ENCODE assay signal across 1 cellular context in the genomic region with DNA sequence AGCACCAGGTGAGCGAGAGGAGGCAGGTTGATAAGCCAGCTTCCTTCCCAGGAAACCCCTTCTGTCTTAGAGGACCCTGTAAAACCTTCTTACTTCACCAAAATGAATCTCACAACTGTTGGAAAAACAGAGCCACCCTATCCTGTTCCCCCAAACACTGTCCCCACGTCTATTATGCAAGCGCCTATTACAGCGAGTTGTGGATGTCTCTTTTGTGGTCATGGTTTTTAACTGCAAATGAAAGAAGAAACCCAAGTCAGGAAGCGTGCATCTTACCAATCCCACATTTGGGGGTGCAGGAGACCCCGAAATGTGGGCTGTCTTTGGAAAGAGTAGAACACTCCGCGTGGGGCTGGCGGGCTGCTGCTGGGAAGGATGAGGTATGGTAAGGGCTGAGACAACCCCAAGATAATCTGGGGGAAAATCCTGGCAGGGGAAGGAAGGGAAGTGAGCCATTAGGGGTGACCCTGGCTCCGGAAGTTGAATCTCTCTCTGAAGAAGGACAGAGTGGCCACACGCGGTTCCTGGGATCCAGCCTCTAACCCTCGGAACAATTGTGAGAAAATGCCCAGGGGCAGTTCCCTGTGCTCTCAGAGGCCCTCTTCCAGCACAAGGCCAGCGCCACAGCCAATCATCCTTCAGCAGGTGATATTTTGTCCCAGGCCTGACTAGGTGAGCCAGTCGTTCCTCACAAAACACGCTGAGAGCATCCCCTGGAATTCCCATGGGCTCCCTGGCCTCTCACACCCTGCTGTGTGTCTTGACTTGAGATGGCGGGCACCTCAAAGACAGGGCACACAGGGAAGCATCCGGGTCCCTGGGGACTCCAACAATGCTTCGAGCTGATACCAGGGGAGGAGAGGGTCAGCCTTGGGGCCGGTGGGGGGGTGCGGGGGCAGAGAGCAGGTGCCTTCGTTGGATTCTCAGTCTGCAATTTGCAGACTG.
TF ChIP-seq lines count a peak whose summit lies in the region.

No MANE protein-coding gene starts in this region.

TF ChIP-seq in K562, 482 proteins besides CTCF, POLR2A, EP300 and RAD21 (continued from another document and continues in another):
- TF ChIP-seq PBX2 (CRISPR knock-in tag; IDR thresholded peaks at IDR 0.05; ENCODE audit: low read depth) = 0 out of 2 replicates have a peak, but pooled peaks have one; percentile 7
- TF ChIP-seq PBX2 (tag; conservative IDR thresholded peaks at IDR 0.05; ENCODE audit: low read depth) = no peak
- no peak for TF ChIP-seq E2F6 (IDR thresholded peaks at IDR 0.05; ENCODE audit: borderline replicate concordance in 1 of 2, extremely low read depth in 1 of 2, insufficient read depth in 1 of 2, insufficient read length in 1 of 2, low read depth in 1 of 2, low read length in 1 of 2, poor library complexity in 1 of 2, severe bottlenecking in 1 of 2)
- no peak for TF ChIP-seq CHD1 (IDR thresholded peaks at IDR 0.05; ENCODE audit: low read length)
- TF ChIP-seq, protein P1, sequence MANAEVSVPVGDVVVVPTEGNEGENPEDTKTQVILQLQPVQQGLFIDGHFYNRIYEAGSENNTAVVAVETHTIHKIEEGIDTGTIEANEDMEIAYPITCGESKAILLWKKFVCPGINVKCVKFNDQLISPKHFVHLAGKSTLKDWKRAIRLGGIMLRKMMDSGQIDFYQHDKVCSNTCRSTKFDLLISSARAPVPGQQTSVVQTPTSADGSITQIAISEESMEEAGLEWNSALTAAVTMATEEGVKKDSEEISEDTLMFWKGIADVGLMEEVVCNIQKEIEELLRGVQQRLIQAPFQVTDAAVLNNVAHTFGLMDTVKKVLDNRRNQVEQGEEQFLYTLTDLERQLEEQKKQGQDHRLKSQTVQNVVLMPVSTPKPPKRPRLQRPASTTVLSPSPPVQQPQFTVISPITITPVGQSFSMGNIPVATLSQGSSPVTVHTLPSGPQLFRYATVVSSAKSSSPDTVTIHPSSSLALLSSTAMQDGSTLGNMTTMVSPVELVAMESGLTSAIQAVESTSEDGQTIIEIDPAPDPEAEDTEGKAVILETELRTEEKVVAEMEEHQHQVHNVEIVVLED (CRISPR knock-in tag; IDR thresholded peaks at IDR 0.05) = peak; percentile 29; the same call in 1 of the 2 replicates
- peak; percentile 3; the same call in 1 of the 2 replicates for TF ChIP-seq HIVEP1 (CRISPR knock-in tag; IDR thresholded peaks at IDR 0.05)
- TF ChIP-seq FOXJ3 (CRISPR knock-in tag; IDR thresholded peaks at IDR 0.05) = no peak
- TF ChIP-seq MEF2D (tag; conservative IDR thresholded peaks at IDR 0.05; ENCODE audit: low read depth) = 0 out of 2 replicates have a peak, but pooled peaks have one; percentile 11
- TF ChIP-seq GTF2E2 (tag; IDR thresholded peaks at IDR 0.05) = no peak
- peak; percentile 49; the same call in 1 of the 2 replicates for TF ChIP-seq SPI1 (IDR thresholded peaks at IDR 0.05; ENCODE audit: borderline replicate concordance, low read depth, low read length)
- no peak for TF ChIP-seq ARNT (IDR thresholded peaks at IDR 0.05)
- peak; percentile 79 for TF ChIP-seq E2F3 (CRISPR knock-in tag; IDR thresholded peaks at IDR 0.05)
- TF ChIP-seq ZNF589 (CRISPR knock-in tag; IDR thresholded peaks at IDR 0.05; ENCODE audit: low read depth) = 0 out of 2 replicates have a peak, but pooled peaks have one; percentile 73
- 0 out of 2 replicates have a peak, but pooled peaks have one; percentile 74 for TF ChIP-seq ZNF12 (CRISPR knock-in tag; IDR thresholded peaks at IDR 0.05)
- no peak for TF ChIP-seq SRSF1 (IDR thresholded peaks at IDR 0.05; ENCODE audit: low read depth, low read length)
- TF ChIP-seq, protein P2, sequence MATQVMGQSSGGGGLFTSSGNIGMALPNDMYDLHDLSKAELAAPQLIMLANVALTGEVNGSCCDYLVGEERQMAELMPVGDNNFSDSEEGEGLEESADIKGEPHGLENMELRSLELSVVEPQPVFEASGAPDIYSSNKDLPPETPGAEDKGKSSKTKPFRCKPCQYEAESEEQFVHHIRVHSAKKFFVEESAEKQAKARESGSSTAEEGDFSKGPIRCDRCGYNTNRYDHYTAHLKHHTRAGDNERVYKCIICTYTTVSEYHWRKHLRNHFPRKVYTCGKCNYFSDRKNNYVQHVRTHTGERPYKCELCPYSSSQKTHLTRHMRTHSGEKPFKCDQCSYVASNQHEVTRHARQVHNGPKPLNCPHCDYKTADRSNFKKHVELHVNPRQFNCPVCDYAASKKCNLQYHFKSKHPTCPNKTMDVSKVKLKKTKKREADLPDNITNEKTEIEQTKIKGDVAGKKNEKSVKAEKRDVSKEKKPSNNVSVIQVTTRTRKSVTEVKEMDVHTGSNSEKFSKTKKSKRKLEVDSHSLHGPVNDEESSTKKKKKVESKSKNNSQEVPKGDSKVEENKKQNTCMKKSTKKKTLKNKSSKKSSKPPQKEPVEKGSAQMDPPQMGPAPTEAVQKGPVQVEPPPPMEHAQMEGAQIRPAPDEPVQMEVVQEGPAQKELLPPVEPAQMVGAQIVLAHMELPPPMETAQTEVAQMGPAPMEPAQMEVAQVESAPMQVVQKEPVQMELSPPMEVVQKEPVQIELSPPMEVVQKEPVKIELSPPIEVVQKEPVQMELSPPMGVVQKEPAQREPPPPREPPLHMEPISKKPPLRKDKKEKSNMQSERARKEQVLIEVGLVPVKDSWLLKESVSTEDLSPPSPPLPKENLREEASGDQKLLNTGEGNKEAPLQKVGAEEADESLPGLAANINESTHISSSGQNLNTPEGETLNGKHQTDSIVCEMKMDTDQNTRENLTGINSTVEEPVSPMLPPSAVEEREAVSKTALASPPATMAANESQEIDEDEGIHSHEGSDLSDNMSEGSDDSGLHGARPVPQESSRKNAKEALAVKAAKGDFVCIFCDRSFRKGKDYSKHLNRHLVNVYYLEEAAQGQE (CRISPR knock-in tag; IDR thresholded peaks at IDR 0.05; ENCODE audit: low read depth) = 0 out of 2 replicates have a peak, but pooled peaks have one; percentile 28
- TF ChIP-seq ZC3H4 (CRISPR knock-in tag; IDR thresholded peaks at IDR 0.05; ENCODE audit: borderline replicate concordance) = 0 out of 2 replicates have a peak, but pooled peaks have one; percentile 68
- TF ChIP-seq RFX5 (IDR thresholded peaks at IDR 0.05; ENCODE audit: low read depth, low read length) = no peak
- TF ChIP-seq BCL6 (CRISPR knock-in tag; IDR thresholded peaks at IDR 0.05) = no peak
- 0 out of 2 replicates have a peak, but pooled peaks have one; percentile 22 for TF ChIP-seq SMARCE1 (IDR thresholded peaks at IDR 0.05)
- no peak; a peak in 1 of 4 replicates for TF ChIP-seq SRF (CRISPR knock-in tag; IDR thresholded peaks at IDR 0.05)
- TF ChIP-seq PHB (CRISPR knock-in tag; IDR thresholded peaks at IDR 0.05) = peak; percentile 35
- no peak for TF ChIP-seq E2F8 (IDR thresholded peaks at IDR 0.05; ENCODE audit: low read depth, partially characterized antibody)
- TF ChIP-seq ZNF444 (CRISPR knock-in tag; IDR thresholded peaks at IDR 0.05) = no peak
- TF ChIP-seq, protein P3, sequence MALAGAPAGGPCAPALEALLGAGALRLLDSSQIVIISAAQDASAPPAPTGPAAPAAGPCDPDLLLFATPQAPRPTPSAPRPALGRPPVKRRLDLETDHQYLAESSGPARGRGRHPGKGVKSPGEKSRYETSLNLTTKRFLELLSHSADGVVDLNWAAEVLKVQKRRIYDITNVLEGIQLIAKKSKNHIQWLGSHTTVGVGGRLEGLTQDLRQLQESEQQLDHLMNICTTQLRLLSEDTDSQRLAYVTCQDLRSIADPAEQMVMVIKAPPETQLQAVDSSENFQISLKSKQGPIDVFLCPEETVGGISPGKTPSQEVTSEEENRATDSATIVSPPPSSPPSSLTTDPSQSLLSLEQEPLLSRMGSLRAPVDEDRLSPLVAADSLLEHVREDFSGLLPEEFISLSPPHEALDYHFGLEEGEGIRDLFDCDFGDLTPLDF (CRISPR knock-in tag; IDR thresholded peaks at IDR 0.05) = no peak
- TF ChIP-seq, protein P4, sequence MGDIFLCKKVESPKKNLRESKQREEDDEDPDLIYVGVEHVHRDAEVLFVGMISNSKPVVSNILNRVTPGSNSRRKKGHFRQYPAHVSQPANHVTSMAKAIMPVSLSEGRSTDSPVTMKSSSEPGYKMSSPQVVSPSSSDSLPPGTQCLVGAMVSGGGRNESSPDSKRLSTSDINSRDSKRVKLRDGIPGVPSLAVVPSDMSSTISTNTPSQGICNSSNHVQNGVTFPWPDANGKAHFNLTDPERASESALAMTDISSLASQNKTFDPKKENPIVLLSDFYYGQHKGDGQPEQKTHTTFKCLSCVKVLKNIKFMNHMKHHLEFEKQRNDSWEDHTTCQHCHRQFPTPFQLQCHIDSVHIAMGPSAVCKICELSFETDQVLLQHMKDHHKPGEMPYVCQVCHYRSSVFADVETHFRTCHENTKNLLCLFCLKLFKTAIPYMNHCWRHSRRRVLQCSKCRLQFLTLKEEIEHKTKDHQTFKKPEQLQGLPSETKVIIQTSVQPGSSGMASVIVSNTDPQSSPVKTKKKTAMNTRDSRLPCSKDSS (IDR thresholded peaks at IDR 0.05; ENCODE audit: low read depth, partially characterized antibody) = no peak
- peak; percentile 87 for TF ChIP-seq GABPA (tag; conservative IDR thresholded peaks at IDR 0.05; ENCODE audit: low read depth)
- TF ChIP-seq BRD4 (IDR thresholded peaks at IDR 0.05) = no peak
- TF ChIP-seq KDM2B (CRISPR knock-in tag; IDR thresholded peaks at IDR 0.05) = 0 out of 2 replicates have a peak, but pooled peaks have one; percentile 11
- no peak for TF ChIP-seq POLR2G (IDR thresholded peaks at IDR 0.05; ENCODE audit: low read depth, low read length)
- TF ChIP-seq ZSCAN32 (CRISPR knock-in tag; IDR thresholded peaks at IDR 0.05) = no peak
- TF ChIP-seq TEAD4 (IDR thresholded peaks at IDR 0.05; ENCODE audit: low read length) = no peak
- TF ChIP-seq TEAD4 (CRISPR knock-in tag; IDR thresholded peaks at IDR 0.05; ENCODE audit: borderline replicate concordance) = 0 out of 2 replicates have a peak, but pooled peaks have one; percentile 42
- no peak for TF ChIP-seq ZSCAN29 (IDR thresholded peaks at IDR 0.05)
- TF ChIP-seq ZNF583 (CRISPR knock-in tag; IDR thresholded peaks at IDR 0.05) = 0 out of 2 replicates have a peak, but pooled peaks have one; percentile 16
- no peak for TF ChIP-seq MCM7 (IDR thresholded peaks at IDR 0.05)
- 0 out of 2 replicates have a peak, but pooled peaks have one; percentile 47 for TF ChIP-seq BMI1 (IDR thresholded peaks at IDR 0.05; ENCODE audit: low read length)
- TF ChIP-seq SAP30 (IDR thresholded peaks at IDR 0.05; ENCODE audit: borderline replicate concordance, insufficient read depth, low read depth, low read length, poor library complexity, severe bottlenecking) = peak; percentile 3
- peak; percentile 40; the same call in 1 of the 2 replicates for TF ChIP-seq ZNF395 (CRISPR knock-in tag; IDR thresholded peaks at IDR 0.05)
- no peak for TF ChIP-seq RUNX1 (IDR thresholded peaks at IDR 0.05; ENCODE audit: low read depth)
- TF ChIP-seq, protein P5, sequence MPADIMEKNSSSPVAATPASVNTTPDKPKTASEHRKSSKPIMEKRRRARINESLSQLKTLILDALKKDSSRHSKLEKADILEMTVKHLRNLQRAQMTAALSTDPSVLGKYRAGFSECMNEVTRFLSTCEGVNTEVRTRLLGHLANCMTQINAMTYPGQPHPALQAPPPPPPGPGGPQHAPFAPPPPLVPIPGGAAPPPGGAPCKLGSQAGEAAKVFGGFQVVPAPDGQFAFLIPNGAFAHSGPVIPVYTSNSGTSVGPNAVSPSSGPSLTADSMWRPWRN (IDR thresholded peaks at IDR 0.05; ENCODE audit: low read depth) = 0 out of 2 replicates have a peak, but pooled peaks have one; percentile 6
